8 cellular contexts compared by ENCODE assay signal in genomic region chr1:93061895-93062792, GRCh38. TPM values are rescaled to one million over a fixed set of nuclear protein-coding genes. Genes with fewer than 3 reads are reported as not detected.
DNase-seq lines count a peak whose midpoint lies in the region; TF ChIP-seq lines count a peak whose summit lies in the region.

No MANE protein-coding gene starts in this region.

- CTCF ChIA-PET in HEK293T (lab: Yijun Ruan, JAX), result interaction anchor here (0.6 to 2.7 kb wide), 12 partner anchors 11 to 204 kb away, joined by 3 to 15 read pairs (median 4); no protein-coding TSS in a partner anchor

- H3K9me3 ChIP-seq in smooth muscle cell (replicated peaks; ENCODE audit: low read depth) (no peaks in the 10 kb centered on the region), ovary (no peaks in the 10 kb centered on the region)

- H3K36me3 ChIP-seq in smooth muscle cell (ENCODE audit: low read depth) (no peaks in the 10 kb centered on the region), ovary (no peaks in the 10 kb centered on the region)

- no peaks in the 10 kb centered on the region for H4K20me1 ChIP-seq in smooth muscle cell (ENCODE audit: low read depth)

- H3K27me3 ChIP-seq in smooth muscle cell (ENCODE audit: low read depth), result peaks cover 5% of the 10 kb centered on the region
- H3K27me3 ChIP-seq in ovary, result no peaks in the 10 kb centered on the region

- H3K4me1 ChIP-seq in smooth muscle cell (ENCODE audit: low read depth) (no peaks in the 10 kb centered on the region), ovary (ENCODE audit: insufficient read depth) (no peaks in the 10 kb centered on the region)

- no peak for TF ChIP-seq EP300 in ovary (IDR thresholded peaks at IDR 0.05)

- no peaks in the 10 kb centered on the region for H3F3A ChIP-seq in smooth muscle cell (ENCODE audit: low read depth)

- H3K4me2 ChIP-seq in smooth muscle cell, result no peak overlapping the region

- WGBS in smooth muscle cell (ENCODE audit: low lambda C conversion rate), result 66% methylated on average over 3 of the region's 3 CpGs
- WGBS in ovary, 3 donors, result 52 to 53% (median 52%) methylated on average over 3 of the region's 3 CpGs

- intact Hi-C loops in head of caudate nucleus (cut with DNase I) (no loop called here), ovary (cut with DNase I) (no loop called here)

- H2AFZ ChIP-seq in smooth muscle cell (ENCODE audit: low read depth), result no peak overlapping the region

- no peak overlapping the region for H3K4me3 ChIP-seq in smooth muscle cell
- H3K4me3 ChIP-seq in ovary, result no peak overlapping the region

- no peak overlapping the region for H3K27ac ChIP-seq in smooth muscle cell (ENCODE audit: low read depth)
- no peak overlapping the region for H3K27ac ChIP-seq in ovary

- DNase-seq in NK-92 treated with Interleukin-12 subunit alpha and Interleukin-12 subunit beta, amount 100 ng/mL, for 24 hours (lab: John Stamatoyannopoulos, UW), result peak; percentile 6
- no peak for DNase-seq in NK-92 (lab: John Stamatoyannopoulos, UW; ENCODE audit: unreplicated experiment)
- DNase-seq in HEK293T (ENCODE audit: extremely low spot score), result peak; percentile 56
- peak; percentile 35 for DNase-seq in NCI-H510A (lab: John Stamatoyannopoulos, UW)
- peak; percentile 26 for DNase-seq in activated T-cell treated with anti-CD3 and anti-CD28 coated beads for 24 hours (ENCODE audit: low read depth)
- DNase-seq in head of caudate nucleus, result peak in 25 of 42 donors; percentile 9 to 62 (median 29)
- DNase-seq in smooth muscle cell (lab: John Stamatoyannopoulos, UW; ENCODE audit: unreplicated experiment), result no peak
- DNase-seq in ovary, result no peak

- no peaks in the 10 kb centered on the region for H3K79me2 ChIP-seq in smooth muscle cell (ENCODE audit: low read depth)

- peak; percentile 29 for TF ChIP-seq CTCF in smooth muscle cell (IDR thresholded peaks at IDR 0.05; ENCODE audit: borderline replicate concordance, insufficient read depth, poor library complexity, severe bottlenecking)
- TF ChIP-seq CTCF in ovary (IDR thresholded peaks at IDR 0.05), result no peak

- H3K9ac ChIP-seq in smooth muscle cell (ENCODE audit: low read depth), result no peak overlapping the region

- POLR2A ChIA-PET in HEK293T (lab: Yijun Ruan, JAX), result interaction anchor here (2.5 kb wide), 1 partner anchor 17 kb away, joined by 15 read pairs; the partner anchor contains the start of gene MTF2

- TF ChIP-seq POLR2A in ovary (IDR thresholded peaks at IDR 0.05), result no peak

TF ChIP-seq in HEK293T, 16 proteins besides CTCF, POLR2A, EP300 and RAD21:
- TF ChIP-seq, protein P1, sequence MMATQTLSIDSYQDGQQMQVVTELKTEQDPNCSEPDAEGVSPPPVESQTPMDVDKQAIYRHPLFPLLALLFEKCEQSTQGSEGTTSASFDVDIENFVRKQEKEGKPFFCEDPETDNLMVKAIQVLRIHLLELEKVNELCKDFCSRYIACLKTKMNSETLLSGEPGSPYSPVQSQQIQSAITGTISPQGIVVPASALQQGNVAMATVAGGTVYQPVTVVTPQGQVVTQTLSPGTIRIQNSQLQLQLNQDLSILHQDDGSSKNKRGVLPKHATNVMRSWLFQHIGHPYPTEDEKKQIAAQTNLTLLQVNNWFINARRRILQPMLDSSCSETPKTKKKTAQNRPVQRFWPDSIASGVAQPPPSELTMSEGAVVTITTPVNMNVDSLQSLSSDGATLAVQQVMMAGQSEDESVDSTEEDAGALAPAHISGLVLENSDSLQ (IDR thresholded peaks at IDR 0.05), result no peak
- no peak for TF ChIP-seq FOXK2 (IDR thresholded peaks at IDR 0.05)
- no peak for TF ChIP-seq FOXA1 (IDR thresholded peaks at IDR 0.05)
- no peak for TF ChIP-seq L3MBTL2 (conservative IDR thresholded peaks at IDR 0.05)
- no peak for TF ChIP-seq ARNT (IDR thresholded peaks at IDR 0.05)
- TF ChIP-seq SUZ12 (IDR thresholded peaks at IDR 0.05), result no peak
- TF ChIP-seq CTBP1 (IDR thresholded peaks at IDR 0.05; ENCODE audit: borderline replicate concordance), result no peak
- no peak for TF ChIP-seq FOXM1 (IDR thresholded peaks at IDR 0.05; ENCODE audit: borderline replicate concordance)
- TF ChIP-seq NFRKB (IDR thresholded peaks at IDR 0.05), result no peak
- no peak for TF ChIP-seq ZNF384 (IDR thresholded peaks at IDR 0.05)

RNA-seq across cellular contexts. Expression of gene MTF2, which starts 16.9 kb away (rescaled TPM):
- total RNA-seq in smooth muscle cell (41.2 and 41.7 TPM in 2 replicates), ovary (10 to 100 TPM; 14.8 to 27.4 (median 25.2) TPM)
- polyA plus RNA-seq in smooth muscle cell (43.1 and 54.1 TPM in 2 replicates), ovary (10 to 100 TPM in 1 of 2 donors, 1 to 10 TPM in 1; 9.7 to 11.4 TPM)

Comparison
In these comparisons a context has a peak if more than half of its experiments do, and no peak if none do; other contexts are left out.
1. DNase-seq: peak in NK-92 treated with Interleukin-12 subunit alpha and Interleukin-12 subunit beta, amount 100 ng/mL, for 24 hours (single experiment), HEK293T (single experiment), NCI-H510A (single experiment), activated T-cell treated with anti-CD3 and anti-CD28 coated beads for 24 hours (single experiment) and head of caudate nucleus (25 of 42); none in NK-92 (single experiment), smooth muscle cell (single experiment) and ovary (0 of 5).